ENCODE assay signal across 26 cellular contexts in the genomic region with DNA sequence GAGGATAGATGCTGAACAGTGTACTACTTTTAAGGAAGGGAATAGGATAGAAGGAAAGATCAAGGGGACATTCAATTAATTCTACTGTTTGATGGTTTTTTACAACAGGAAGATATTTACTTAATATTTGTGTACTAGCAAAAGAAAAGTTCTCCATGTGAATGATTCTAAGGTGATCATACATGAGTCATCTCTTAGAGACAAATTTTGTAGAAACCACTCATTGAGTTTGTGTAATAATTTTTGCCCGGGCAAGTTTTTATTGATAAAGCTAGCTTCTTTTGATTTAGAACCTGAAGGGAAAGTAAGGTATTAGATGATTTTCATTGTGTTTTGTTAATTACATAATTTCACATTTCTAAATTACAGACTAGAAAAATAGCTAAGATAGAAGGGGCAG.
"Had no signal": no experiment of that assay in that cellular context is flagged by ENCODE, and none has a peak within 500 bp of the region (broad histone marks: within the 10 kb centered on the region; RNA-seq: fewer than 3 reads in every experiment).

No MANE protein-coding gene starts in this region.

- H3K27me3 ChIP-seq: colonic mucosa, esophagus squamous epithelium, gastroesophageal sphincter, heart left ventricle, hepatocyte, left lung had no signal

- H3K4me1 Mint-ChIP-seq: endodermal cell; immature natural killer cell; memory B cell; naive thymus-derived CD4-positive, alpha-beta T cell; natural killer cell had no signal

- ATAC-seq: effector memory CD8-positive, alpha-beta T cell; esophagus mucosa; gastroesophageal sphincter; heart left ventricle; left lung; left ventricle myocardium superior; lower lobe of right lung; naive thymus-derived CD4-positive, alpha-beta T cell; natural killer cell had no signal

- H3K79me2 ChIP-seq: hepatocyte had no signal

- H3K36me3 ChIP-seq: colonic mucosa, esophagus squamous epithelium, gastroesophageal sphincter, heart left ventricle, left lung, lower lobe of right lung had no signal

- H3K36me3 Mint-ChIP-seq: immature natural killer cell; memory B cell; naive thymus-derived CD4-positive, alpha-beta T cell; natural killer cell had no signal

- H3K9me3 Mint-ChIP-seq: effector memory CD8-positive, alpha-beta T cell had no signal

- H3K4me2 ChIP-seq: hepatocyte had no signal

- H3K4me3 ChIP-seq: colonic mucosa, esophagus squamous epithelium, gastroesophageal sphincter, heart left ventricle, hepatocyte, left lung, lower lobe of right lung had no signal

- H3K27ac ChIP-seq: colonic mucosa, esophagus squamous epithelium, gastroesophageal sphincter, heart left ventricle, hepatocyte, left lung, lower lobe of right lung had no signal

- H3K9me3 ChIP-seq: colonic mucosa had no signal

- DNase-seq: colonic mucosa; cortex of kidney; effector CD8-positive, alpha-beta T cell; effector memory CD8-positive, alpha-beta T cell; endodermal cell; erythroblast; esophagus squamous epithelium; foreskin fibroblast; heart left ventricle; hypothalamus; immature natural killer cell; islet precursor cell; kidney; kidney glomerular epithelial cell; left lung; left ventricle myocardium superior; lower lobe of right lung; mesendoderm; midbrain; naive thymus-derived CD4-positive, alpha-beta T cell; natural killer cell had no signal

- H3K4me1 ChIP-seq: colonic mucosa, esophagus squamous epithelium, gastroesophageal sphincter, heart left ventricle, left lung, lower lobe of right lung had no signal

- H3K4me3 Mint-ChIP-seq: dendritic cell treated with granulocyte-macrophage colony-stimulating factor and Interleukin-4, amounts not matched to agents 40 ng/mL and 50 ng/mL, for 4 days; effector memory CD8-positive, alpha-beta T cell; endodermal cell; immature natural killer cell; memory B cell; naive thymus-derived CD4-positive, alpha-beta T cell; natural killer cell had no signal

- H3K27me3 Mint-ChIP-seq: dendritic cell treated with granulocyte-macrophage colony-stimulating factor and Interleukin-4, amounts not matched to agents 40 ng/mL and 50 ng/mL, for 4 days; effector memory CD8-positive, alpha-beta T cell; memory B cell had no signal

- H2AFZ ChIP-seq: hepatocyte had no signal

- H3K27ac Mint-ChIP-seq: dendritic cell treated with granulocyte-macrophage colony-stimulating factor and Interleukin-4, amounts not matched to agents 40 ng/mL and 50 ng/mL, for 4 days; effector memory CD8-positive, alpha-beta T cell; endodermal cell; immature natural killer cell; memory B cell; naive thymus-derived CD4-positive, alpha-beta T cell; natural killer cell had no signal
